In the genomic region with DNA sequence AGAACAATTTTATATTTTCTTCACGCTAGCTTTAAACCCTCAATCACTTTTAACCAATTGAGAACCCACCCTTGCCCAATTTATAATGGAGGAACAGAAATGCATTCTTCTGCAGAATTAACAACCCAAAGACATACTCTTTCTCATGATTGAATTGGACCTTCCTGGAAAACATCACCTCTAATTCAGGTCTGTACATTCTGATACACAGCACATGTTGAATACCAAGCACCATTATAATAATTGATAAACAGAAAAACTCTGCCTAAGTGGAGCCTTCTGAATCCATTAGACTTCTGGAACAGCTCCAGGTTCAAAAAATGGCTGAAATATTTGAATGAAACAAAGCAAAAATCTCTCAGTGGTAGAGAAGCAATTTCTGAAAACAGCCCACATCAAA, we compare ENCODE assay signal across 17 cellular contexts.
DNase-seq lines count a peak whose midpoint lies in the region; ATAC-seq and TF ChIP-seq lines count a peak whose summit lies in the region.
"Had no signal": no experiment of that assay in that cellular context is flagged by ENCODE, and none has a peak within 500 bp of the region (broad histone marks: within the 10 kb centered on the region; RNA-seq: fewer than 3 reads in every experiment).

No MANE protein-coding gene starts in this region.

- H3K9me3 ChIP-seq in left ventricle myocardium inferior (replicated peaks): no peaks in the 10 kb centered on the region
- H3K9me3 ChIP-seq: BLaER1 had no signal

- peaks cover 77% of the 10 kb centered on the region for H3K4me1 Mint-ChIP-seq in activated T-cell treated with anti-CD3 and anti-CD28 coated beads, Interleukin-2, amount 50 U/mL, for 72 hours (ENCODE audit: low read depth)
- H3K4me1 Mint-ChIP-seq in T-cell (peaks cover 70 to 77% (median 75%) of the 10 kb centered on the region in 3 donors), nephron (peaks cover 47% of the 10 kb centered on the region)
- peaks cover 64% of the 10 kb centered on the region for H3K4me1 Mint-ChIP-seq in activated T-helper 2 cell treated with anti-CD3 and anti-CD28 coated beads, Interferon-gamma antibody, Interleukin-2, Interleukin-4, amounts not matched to agents 10 μg/mL and 5 μg/mL and 100 μg/mL, durations not matched to agents 14 hours and 24 hours and 36 hours (ENCODE audit: low read depth)

- no peaks in the 10 kb centered on the region for H3K36me3 ChIP-seq in left ventricle myocardium inferior
- H3K36me3 ChIP-seq: BLaER1 had no signal

- no peak for ATAC-seq in activated T-cell treated with anti-CD3 and anti-CD28 coated beads, Interleukin-2, amount 50 U/mL, for 72 hours (replicated peaks in 1 of 2)
- no peak for ATAC-seq in T-cell (replicated peaks in 1 of 4)
- ATAC-seq: HCT116 had no signal

- peaks cover 0 to 2% of the 10 kb centered on the region in 2 donors for H3K36me3 Mint-ChIP-seq in activated T-cell treated with anti-CD3 and anti-CD28 coated beads, Interleukin-2, amount 50 U/mL, for 72 hours (ENCODE audit: insufficient read depth in 2 of 2)
- H3K36me3 Mint-ChIP-seq in T-cell: no peaks in the 10 kb centered on the region
- peaks cover 12% of the 10 kb centered on the region for H3K36me3 Mint-ChIP-seq in activated T-helper 2 cell treated with anti-CD3 and anti-CD28 coated beads, Interferon-gamma antibody, Interleukin-2, Interleukin-4, amounts not matched to agents 10 μg/mL and 5 μg/mL and 100 μg/mL, durations not matched to agents 14 hours and 24 hours and 36 hours (ENCODE audit: low read depth)
- H3K36me3 Mint-ChIP-seq in nephron (ENCODE audit: low read depth): no peaks in the 10 kb centered on the region

- peak overlapping the region; percentile 13 to 73 for H3K4me3 Mint-ChIP-seq in activated T-cell treated with anti-CD3 and anti-CD28 coated beads, Interleukin-2, amount 50 U/mL, for 72 hours
- H3K4me3 Mint-ChIP-seq in T-cell (peak overlapping the region in 1 of 3 donors; percentile 58), nephron (no peak overlapping the region)
- peak overlapping the region; percentile 20 for H3K4me3 Mint-ChIP-seq in activated T-helper 2 cell treated with anti-CD3 and anti-CD28 coated beads, Interferon-gamma antibody, Interleukin-2, Interleukin-4, amounts not matched to agents 10 μg/mL and 5 μg/mL and 100 μg/mL, durations not matched to agents 14 hours and 24 hours and 36 hours (ENCODE audit: low read depth)

- no peak overlapping the region for H3K27ac ChIP-seq in left ventricle myocardium inferior (replicated peaks)
- H3K27ac ChIP-seq: BLaER1, HL-60, KMS-11 had no signal

- no peaks in the 10 kb centered on the region for H3K27me3 Mint-ChIP-seq in activated T-cell treated with anti-CD3 and anti-CD28 coated beads, Interleukin-2, amount 50 U/mL, for 72 hours (ENCODE audit: low read depth)
- no peaks in the 10 kb centered on the region for H3K27me3 Mint-ChIP-seq in T-cell
- no peaks in the 10 kb centered on the region for H3K27me3 Mint-ChIP-seq in activated T-helper 2 cell treated with anti-CD3 and anti-CD28 coated beads, Interferon-gamma antibody, Interleukin-2, Interleukin-4, amounts not matched to agents 10 μg/mL and 5 μg/mL and 100 μg/mL, durations not matched to agents 14 hours and 24 hours and 36 hours (ENCODE audit: low read depth)
- H3K27me3 Mint-ChIP-seq in nephron (ENCODE audit: low read depth): peaks cover 6% of the 10 kb centered on the region

- H3K27ac Mint-ChIP-seq in activated T-cell treated with anti-CD3 and anti-CD28 coated beads, Interleukin-2, amount 50 U/mL, for 72 hours: peak overlapping the region; percentile 86
- H3K27ac Mint-ChIP-seq in T-cell (peak overlapping the region; percentile 86 to 95), nephron (peak overlapping the region in 2 of 3 experiments; percentile 15 to 54)
- peak overlapping the region; percentile 87 for H3K27ac Mint-ChIP-seq in activated T-helper 2 cell treated with anti-CD3 and anti-CD28 coated beads, Interferon-gamma antibody, Interleukin-2, Interleukin-4, amounts not matched to agents 10 μg/mL and 5 μg/mL and 100 μg/mL, durations not matched to agents 14 hours and 24 hours and 36 hours

- intact Hi-C loops in activated T-helper 2 cell treated with anti-CD3 and anti-CD28 coated beads, Interferon-gamma antibody, Interleukin-2, Interleukin-4, amounts not matched to agents 10 μg/mL and 5 μg/mL and 100 μg/mL, durations not matched to agents 14 hours and 24 hours and 36 hours (cut with micrococcal nuclease): loop anchor here (1.0 to 5.0 kb wide), 3 partner anchors 9 to 347 kb away; no protein-coding TSS in a partner anchor
- intact Hi-C loops in left ventricle myocardium inferior (cut with micrococcal nuclease): no loop called here

- H3K9me3 Mint-ChIP-seq in activated T-cell treated with anti-CD3 and anti-CD28 coated beads, Interleukin-2, amount 50 U/mL, for 72 hours: no peaks in the 10 kb centered on the region
- H3K9me3 Mint-ChIP-seq in T-cell (no peaks in the 10 kb centered on the region), nephron (no peaks in the 10 kb centered on the region)
- peaks cover 3% of the 10 kb centered on the region for H3K9me3 Mint-ChIP-seq in activated T-helper 2 cell treated with anti-CD3 and anti-CD28 coated beads, Interferon-gamma antibody, Interleukin-2, Interleukin-4, amounts not matched to agents 10 μg/mL and 5 μg/mL and 100 μg/mL, durations not matched to agents 14 hours and 24 hours and 36 hours

- no peak for DNase-seq in activated T-cell treated with anti-CD3 and anti-CD28 coated beads, Interleukin-2, amount 50 U/mL, for 72 hours
- no peak for DNase-seq in activated T-cell treated with anti-CD3 and anti-CD28 coated beads, Interleukin-2, amount 50 U/mL, for 48 hours
- DNase-seq in T-cell: no peak
- DNase-seq in activated T-helper 2 cell treated with anti-CD3 and anti-CD28 coated beads, Interferon-gamma antibody, Interleukin-2, Interleukin-4, amounts not matched to agents 10 μg/mL and 5 μg/mL and 100 μg/mL, durations not matched to agents 14 hours and 24 hours and 36 hours (ENCODE audit: low spot score): no peak
- no peak for DNase-seq in left ventricle myocardium inferior
- DNase-seq in NCI-H2107 (lab: John Stamatoyannopoulos, UW): no peak
- DNase-seq: DMS79 treated with DMSO at 0.1 percent for 48 hours, GOT3, MV-4-11, NCI-H1694 treated with DMSO at 0.1 percent for 48 hours, NCI-H226, NCI-H82 had no signal

- no peak overlapping the region for H3K4me3 ChIP-seq in left ventricle myocardium inferior
- H3K4me3 ChIP-seq: BLaER1 had no signal

- no peaks in the 10 kb centered on the region for H3K27me3 ChIP-seq in left ventricle myocardium inferior (ENCODE audit: low read depth)
- H3K27me3 ChIP-seq: BLaER1 had no signal

- H3K4me1 ChIP-seq in left ventricle myocardium inferior: peaks cover 45% of the 10 kb centered on the region
- H3K4me1 ChIP-seq: BLaER1 had no signal

- TF ChIP-seq CTCF in nephron (IDR thresholded peaks at IDR 0.05; ENCODE audit: unreplicated experiment in 3 of 3) (no peak), left ventricle myocardium inferior (IDR thresholded peaks at IDR 0.05; ENCODE audit: borderline replicate concordance) (no peak)

- POLR2A ChIA-PET in T-cell (lab: Charles Lee): interaction anchor here in 1 of 2 donors (0.6 kb wide), 1 partner anchor 19 kb away, joined by 3 read pairs; no protein-coding TSS in a partner anchor

- CTCF ChIA-PET in T-cell (lab: Charles Lee): no interaction called here

Comparison
In these comparisons a context has a peak if more than half of its experiments do, and no peak if none do; other contexts are left out.
1. H3K27ac Mint-ChIP-seq: peak in every context shown above with its lines; median percentile 90 in T-cell; 87 in activated T-helper 2 cell treated with anti-CD3 and anti-CD28 coated beads, Interferon-gamma antibody, Interleukin-2, Interleukin-4, amounts not matched to agents 10 μg/mL and 5 μg/mL and 100 μg/mL, durations not matched to agents 14 hours and 24 hours and 36 hours; 86 in activated T-cell treated with anti-CD3 and anti-CD28 coated beads, Interleukin-2, amount 50 U/mL, for 72 hours; 34 in nephron.
2. H3K4me3 Mint-ChIP-seq: peak in activated T-cell treated with anti-CD3 and anti-CD28 coated beads, Interleukin-2, amount 50 U/mL, for 72 hours (2 of 2) and activated T-helper 2 cell treated with anti-CD3 and anti-CD28 coated beads, Interferon-gamma antibody, Interleukin-2, Interleukin-4, amounts not matched to agents 10 μg/mL and 5 μg/mL and 100 μg/mL, durations not matched to agents 14 hours and 24 hours and 36 hours (single experiment); none in nephron (0 of 3).